Comparison of ENCODE assay signal across 1 cellular context in genomic region chr22:37563153-37564081, GRCh38.
A peak's percentile ranks its signal among the peaks of the same experiment; 100 is the strongest.
TF ChIP-seq lines count a peak whose summit lies in the region.

No MANE protein-coding gene starts in this region.

TF ChIP-seq in HEK293, 187 proteins besides CTCF, POLR2A, EP300 and RAD21 (continued from another document and continues in another):
- TF ChIP-seq ZNF398 (tag by site-specific recombination; IDR thresholded peaks at IDR 0.05) (peak; percentile 98), ZNF433 (tag by site-specific recombination; IDR thresholded peaks at IDR 0.05; ENCODE audit: low read depth) (no peak), ZNF473 (tag by site-specific recombination; IDR thresholded peaks at IDR 0.05) (no peak), ZNF585B (tag by site-specific recombination; IDR thresholded peaks at IDR 0.05) (no peak), ZNF843 (tag by site-specific recombination; IDR thresholded peaks at IDR 0.05) (no peak), ZNF664 (tag by site-specific recombination; IDR thresholded peaks at IDR 0.05) (no peak), ZNF549 (tag by site-specific recombination; IDR thresholded peaks at IDR 0.05) (no peak), KLF17 (tag by site-specific recombination; IDR thresholded peaks at IDR 0.05) (peak; percentile 84; the same call in 1 of the 2 replicates), ZNF777 (tag by site-specific recombination; IDR thresholded peaks at IDR 0.05; ENCODE audit: borderline replicate concordance) (no peak), ZNF670 (tag by site-specific recombination; IDR thresholded peaks at IDR 0.05; ENCODE audit: low read depth) (no peak), TSHZ1 (tag by site-specific recombination; IDR thresholded peaks at IDR 0.05; ENCODE audit: borderline replicate concordance) (0 out of 2 replicates have a peak, but pooled peaks have one; percentile 11), SCRT2 (tag by site-specific recombination; IDR thresholded peaks at IDR 0.05) (peak; percentile 96), ZXDB (tag by site-specific recombination; IDR thresholded peaks at IDR 0.05) (peak; percentile 54; the same call in 1 of the 2 replicates), ZNF394 (tag by site-specific recombination; IDR thresholded peaks at IDR 0.05; ENCODE audit: borderline replicate concordance) (peak; percentile 57; the same call in 1 of the 2 replicates), ZNF426 (tag by site-specific recombination; IDR thresholded peaks at IDR 0.05) (no peak), ZNF654 (tag by site-specific recombination; IDR thresholded peaks at IDR 0.05; ENCODE audit: low read depth) (no peak), ZSCAN4 (tag by site-specific recombination; IDR thresholded peaks at IDR 0.05) (no peak), ZNF133 (tag by site-specific recombination; IDR thresholded peaks at IDR 0.05) (no peak), ZNF302 (tag by site-specific recombination; IDR thresholded peaks at IDR 0.05; ENCODE audit: low read depth) (no peak), ZBTB44 (tag by site-specific recombination; IDR thresholded peaks at IDR 0.05) (no peak), SP2 (tag by site-specific recombination; IDR thresholded peaks at IDR 0.05) (peak; percentile 75), ZBTB1 (tag by site-specific recombination; IDR thresholded peaks at IDR 0.05) (no peak), ZNF18 (tag by site-specific recombination; IDR thresholded peaks at IDR 0.05) (no peak), KLF7 (tag by site-specific recombination; IDR thresholded peaks at IDR 0.05; ENCODE audit: borderline replicate concordance) (no peak), ZNF223 (tag by site-specific recombination; IDR thresholded peaks at IDR 0.05) (no peak), ZNF169 (tag by site-specific recombination; IDR thresholded peaks at IDR 0.05) (no peak), ZNF600 (tag by site-specific recombination; IDR thresholded peaks at IDR 0.05) (peak; percentile 82; the same call in 1 of the 2 replicates), PRDM1 (tag by site-specific recombination; IDR thresholded peaks at IDR 0.05) (0 out of 2 replicates have a peak, but pooled peaks have one; percentile 7), ZSCAN16 (tag by site-specific recombination; IDR thresholded peaks at IDR 0.05) (no peak), ZBTB8A (tag by site-specific recombination; IDR thresholded peaks at IDR 0.05) (peak; percentile 6; the same call in 1 of the 2 replicates), AEBP2 (tag by site-specific recombination; IDR thresholded peaks at IDR 0.05; ENCODE audit: borderline replicate concordance) (no peak), ZBTB6 (tag by site-specific recombination; IDR thresholded peaks at IDR 0.05) (no peak; the same call in 1 of the 2 replicates), TCF7L2 (IDR thresholded peaks at IDR 0.05; ENCODE audit: borderline replicate concordance, low read depth, low read length) (no peak), ZNF529 (tag by site-specific recombination; IDR thresholded peaks at IDR 0.05; ENCODE audit: insufficient replicate concordance) (no peak), ZNF221 (tag by site-specific recombination; IDR thresholded peaks at IDR 0.05; ENCODE audit: borderline replicate concordance) (no peak), ZNF645 (tag by site-specific recombination; IDR thresholded peaks at IDR 0.05) (no peak), TRIM28 (IDR thresholded peaks at IDR 0.05; ENCODE audit: borderline replicate concordance, low read length) (peak; percentile 11; the same call in 1 of the 2 replicates), GLI4 (tag by site-specific recombination; IDR thresholded peaks at IDR 0.05) (no peak), YY2 (tag by site-specific recombination; IDR thresholded peaks at IDR 0.05) (no peak), MYNN (tag by site-specific recombination; IDR thresholded peaks at IDR 0.05; ENCODE audit: borderline replicate concordance) (no peak), REST (tag by site-specific recombination; IDR thresholded peaks at IDR 0.05) (peak; percentile 86), ZNF423 (tag by site-specific recombination; IDR thresholded peaks at IDR 0.05) (no peak), ZNF530 (tag by site-specific recombination; IDR thresholded peaks at IDR 0.05; ENCODE audit: low read depth) (no peak), MEIS1 (CRISPR knock-in tag; IDR thresholded peaks at IDR 0.05; ENCODE audit: borderline replicate concordance) (no peak), ZNF707 (tag by site-specific recombination; IDR thresholded peaks at IDR 0.05) (no peak), ZNF510 (tag by site-specific recombination; IDR thresholded peaks at IDR 0.05; ENCODE audit: insufficient replicate concordance) (no peak), ZNF211 (tag by site-specific recombination; IDR thresholded peaks at IDR 0.05; ENCODE audit: low read depth) (no peak)
